ENCODE assay signal across 12 cellular contexts in genomic region chr17:41144846-41145245, GRCh38. TPM values are rescaled to one million over a fixed set of nuclear protein-coding genes. Genes with fewer than 3 reads are reported as not detected.
"Had no signal": no experiment of that assay in that cellular context is flagged by ENCODE, and none has a peak within 500 bp of the region (broad histone marks: within the 10 kb centered on the region; RNA-seq: fewer than 3 reads in every experiment).

No MANE protein-coding gene starts in this region.

- H3K27ac ChIP-seq: HL-60, KMS-11 had no signal

- H3K9ac ChIP-seq: KMS-11 had no signal

- H3K4me3 ChIP-seq: GM23338 had no signal

- DNase-seq: H9, HCEC 1CT, HFFc6, IMR-90, Karpas-422, KBM-7 had no signal

- FAIRE-seq: H1, H54 had no signal

- H3K4me3 Mint-ChIP-seq: GM23338, H9, HFFc6 had no signal

- H3K4me2 ChIP-seq: GM23338, KMS-11 had no signal

- ATAC-seq: GM23338 had no signal

- H3K27ac Mint-ChIP-seq: GM23338, H9, HFFc6 had no signal

- H2AFZ ChIP-seq: GM23338 had no signal

RNA-seq across cellular contexts. Expression of gene KRTAP4-6, which starts 4.5 kb away (rescaled TPM):
- total RNA-seq: GM23338, H1, H9, HFFc6, HT1080, IMR-90 had no signal
- polyA plus RNA-seq: GM23338, H1, IMR-90 had no signal

RNA-seq across cellular contexts. Expression of gene KRTAP4-5, which starts 4.8 kb away (rescaled TPM):
- total RNA-seq: GM23338, H1, H9, HFFc6, HT1080, IMR-90 had no signal
- polyA plus RNA-seq: GM23338, H1, IMR-90 had no signal

RNA-seq across cellular contexts. Expression of gene KRTAP4-4, which starts 15.7 kb away (rescaled TPM):
- total RNA-seq: GM23338, H1, H9, HFFc6, HT1080, IMR-90 had no signal
- polyA plus RNA-seq: GM23338, H1, IMR-90 had no signal

RNA-seq across cellular contexts. Expression of gene KRTAP4-12, which starts 20.9 kb away (rescaled TPM):
- total RNA-seq: GM23338, H1, H9, HT1080 had no signal
- polyA plus RNA-seq: GM23338, H1 had no signal

RNA-seq across cellular contexts. Expression of gene KRTAP4-3, which starts 23.2 kb away (rescaled TPM):
- total RNA-seq: GM23338, H1, H9, HFFc6, HT1080, IMR-90 had no signal
- polyA plus RNA-seq: GM23338, H1, IMR-90 had no signal
